ENCODE assay signal across 11 cellular contexts in the genomic region with DNA sequence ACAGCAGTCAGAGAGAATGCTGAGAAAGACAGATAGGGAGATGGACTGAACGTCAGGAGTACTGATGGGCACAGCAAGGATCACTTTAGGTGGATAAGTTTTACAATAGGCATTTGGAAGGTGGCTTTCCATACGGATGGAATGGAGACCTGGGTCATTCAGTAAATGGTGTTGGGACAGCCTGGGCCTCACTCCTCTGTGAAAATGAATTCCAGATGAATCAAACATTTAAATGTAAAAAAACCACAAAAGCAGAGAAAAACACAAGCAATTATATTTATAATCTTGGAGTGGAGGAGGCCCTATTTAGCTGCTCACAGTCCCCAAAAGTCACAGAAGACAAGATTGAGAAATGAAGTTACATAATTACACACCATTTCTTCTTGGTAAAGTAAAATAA. TPM values are rescaled to one million over a fixed set of nuclear protein-coding genes. Genes with fewer than 3 reads are reported as not detected.
"Had no signal": no experiment of that assay in that cellular context is flagged by ENCODE, and none has a peak within 500 bp of the region (broad histone marks: within the 10 kb centered on the region; RNA-seq: fewer than 3 reads in every experiment).

No MANE protein-coding gene starts in this region.

- DNase-seq: activated CD4-positive, alpha-beta T cell treated with anti-CD3 and anti-CD28 coated beads, Interleukin-2, amount 10 ng/mL, durations not matched to agents 7 days and 5 days; activated CD4-positive, CD25-positive, alpha-beta regulatory T cell; activated CD8-positive, alpha-beta memory T cell treated with anti-CD3 and anti-CD28 coated beads, Interleukin-2, amount 50 U/mL, for 48 hours; activated naive CD8-positive, alpha-beta T cell treated with anti-CD3 and anti-CD28 coated beads, Interleukin-2, amount 10 ng/mL, durations not matched to agents 7 days and 5 days; mucosa of descending colon; naive thymus-derived CD4-positive, alpha-beta T cell; stimulated activated naive CD8-positive, alpha-beta T cell treated with anti-CD3 and anti-CD28 coated beads, Interleukin-15, Interleukin-2, amounts not matched to agents 100 U/mL and 50 U/mL, for 24 hours; testis had no signal

- H3K4me3 Mint-ChIP-seq: activated CD4-positive, alpha-beta T cell treated with anti-CD3 and anti-CD28 coated beads, Interleukin-2, amount 10 ng/mL, durations not matched to agents 7 days and 5 days; activated naive CD8-positive, alpha-beta T cell treated with anti-CD3 and anti-CD28 coated beads, Interleukin-2, amount 10 ng/mL, durations not matched to agents 7 days and 5 days; naive thymus-derived CD4-positive, alpha-beta T cell had no signal

- H3K27ac Mint-ChIP-seq: activated CD4-positive, alpha-beta T cell treated with anti-CD3 and anti-CD28 coated beads, Interleukin-2, amount 10 ng/mL, durations not matched to agents 7 days and 5 days; activated naive CD8-positive, alpha-beta T cell treated with anti-CD3 and anti-CD28 coated beads, Interleukin-2, amount 10 ng/mL, durations not matched to agents 7 days and 5 days had no signal

- H3K36me3 Mint-ChIP-seq: activated naive CD8-positive, alpha-beta T cell treated with anti-CD3 and anti-CD28 coated beads, Interleukin-2, amount 10 ng/mL, durations not matched to agents 7 days and 5 days; naive thymus-derived CD4-positive, alpha-beta T cell had no signal

- H3K27me3 ChIP-seq: testis had no signal

- H3K9me3 ChIP-seq: mucosa of descending colon, testis had no signal

- H3K9me3 Mint-ChIP-seq: activated CD4-positive, alpha-beta T cell treated with anti-CD3 and anti-CD28 coated beads, Interleukin-2, amount 10 ng/mL, durations not matched to agents 7 days and 5 days; activated naive CD8-positive, alpha-beta T cell treated with anti-CD3 and anti-CD28 coated beads, Interleukin-2, amount 10 ng/mL, durations not matched to agents 7 days and 5 days had no signal

- ATAC-seq: left lobe of liver; mucosa of descending colon; naive thymus-derived CD4-positive, alpha-beta T cell; stimulated activated naive CD8-positive, alpha-beta T cell treated with anti-CD3 and anti-CD28 coated beads, Interleukin-15, Interleukin-2, amounts not matched to agents 100 U/mL and 50 U/mL, for 24 hours had no signal

- H3K4me2 ChIP-seq: smooth muscle cell had no signal

- H3K4me3 ChIP-seq: mucosa of descending colon, SK-N-MC, smooth muscle cell, testis had no signal

- H3K27ac ChIP-seq: SK-N-MC, testis had no signal

RNA-seq across cellular contexts. Expression of gene IL17D, which starts 4.7 kb away (rescaled TPM):
- total RNA-seq: activated CD4-positive, alpha-beta T cell treated with anti-CD3 and anti-CD28 coated beads, Interleukin-2, amount 10 ng/mL, durations not matched to agents 7 days and 5 days; activated naive CD8-positive, alpha-beta T cell treated with anti-CD3 and anti-CD28 coated beads, Interleukin-2, amount 10 ng/mL, durations not matched to agents 7 days and 5 days had no signal
